ENCODE assay signal across 7 cellular contexts in the genomic region with DNA sequence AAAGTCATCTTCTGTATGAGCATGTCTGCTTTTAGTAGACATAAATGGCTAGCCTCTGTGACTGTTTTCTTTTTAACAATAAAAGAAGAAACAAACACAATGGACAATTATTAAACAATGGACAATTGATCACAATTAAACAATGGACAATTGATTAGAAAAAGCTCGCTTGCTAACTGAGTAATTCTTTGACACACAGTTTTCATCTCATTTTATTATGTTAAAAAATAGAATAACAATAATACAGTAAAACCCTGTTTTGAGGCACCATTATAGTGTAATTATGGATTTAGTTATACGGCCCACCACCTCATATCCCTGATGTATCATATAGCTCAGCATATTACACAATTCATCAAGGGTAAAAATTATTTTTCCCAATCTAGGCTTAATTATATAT.
A peak's percentile ranks its signal among the peaks of the same experiment; 100 is the strongest.
DNase-seq lines count a peak whose midpoint lies in the region; FAIRE-seq and TF ChIP-seq lines count a peak whose summit lies in the region.
"Not testable (repeated sequence)": the region's sequence is repeated elsewhere in the genome, so short reads cannot be mapped to it uniquely, and the experiment has no call there.

No MANE protein-coding gene starts in this region.

- not testable (repeated sequence) for H3K27me3 ChIP-seq in dorsolateral prefrontal cortex; layer of hippocampus (ENCODE audit: control insufficient read depth, insufficient read depth, low read length); small intestine (ENCODE audit: control insufficient read depth in 2 of 2, insufficient read depth in 2 of 2, low read length in 2 of 2)

- peak overlapping the region; percentile 95 for H3K27ac ChIP-seq in angular gyrus (ENCODE audit: low read depth, low read length)
- H3K27ac ChIP-seq in cingulate gyrus (ENCODE audit: low read depth, low read length): peak overlapping the region; percentile 94
- peak overlapping the region in 58 of 59 donors; percentile 70 to 99 (median 94) for H3K27ac ChIP-seq in dorsolateral prefrontal cortex
- peak overlapping the region; percentile 88 for H3K27ac ChIP-seq in layer of hippocampus (ENCODE audit: low read depth, low read length)
- H3K27ac ChIP-seq in small intestine (ENCODE audit: low read depth in 1 of 2, low read length in 1 of 2): not testable (repeated sequence)

- not testable (repeated sequence) for TF ChIP-seq CTCF in dorsolateral prefrontal cortex (IDR thresholded peaks at IDR 0.05 in 54 of 56, conservative IDR thresholded peaks at IDR 0.05 in 2 of 56; ENCODE audit: low read depth in 1 of 56, partially characterized antibody in 56 of 56)

- peak; percentile 99 for FAIRE-seq in frontal cortex (lab: Jason Lieb, UNC)
- FAIRE-seq in small intestine (lab: Jason Lieb, UNC): peak; percentile 76

- H3K4me3 ChIP-seq in dorsolateral prefrontal cortex: peak overlapping the region in 3 of 59 donors; percentile 3 to 23 (median 14)
- not testable (repeated sequence) for H3K4me3 ChIP-seq in small intestine (ENCODE audit: low read depth in 1 of 2, low read length in 2 of 2)

- not testable (repeated sequence) for DNase-seq in dorsolateral prefrontal cortex; frontal cortex (ENCODE audit: low spot score in 2 of 2); small intestine
- DNase-seq in superior temporal gyrus (ENCODE audit: extremely low spot score): peak; percentile 63

- intact Hi-C loops in dorsolateral prefrontal cortex (cut with DNase I): not testable (repeated sequence)

- H3K4me1 ChIP-seq in small intestine (ENCODE audit: control insufficient read depth in 2 of 2, insufficient read depth in 1 of 2, low read depth in 1 of 2, low read length in 1 of 2): not testable (repeated sequence)

- not testable (repeated sequence) for H3K9me3 ChIP-seq in small intestine (ENCODE audit: control insufficient read depth, low read depth)

- H3K36me3 ChIP-seq in small intestine (ENCODE audit: control insufficient read depth in 2 of 2, insufficient read depth in 2 of 2, low read length in 2 of 2): not testable (repeated sequence)

- WGBS in small intestine, 3 donors: 86 to 92% (median 88%) methylated on average over 2 of the region's 2 CpGs
